13 cellular contexts compared by ENCODE assay signal in genomic region chr9:89970701-89971100, GRCh38.
"Had no signal": no experiment of that assay in that cellular context is flagged by ENCODE, and none has a peak within 500 bp of the region (broad histone marks: within the 10 kb centered on the region; RNA-seq: fewer than 3 reads in every experiment).

No MANE protein-coding gene starts in this region.

- H3K27ac ChIP-seq: esophagus muscularis mucosa, foreskin keratinocyte, gastroesophageal sphincter, heart left ventricle, left lung, lower lobe of right lung had no signal

- H3K36me3 ChIP-seq: esophagus muscularis mucosa, gastroesophageal sphincter, heart left ventricle, left lung, lower lobe of right lung had no signal

- H3K27me3 ChIP-seq: esophagus muscularis mucosa, foreskin keratinocyte, gastroesophageal sphincter, heart left ventricle, left lung had no signal

- DNase-seq: cortex of kidney; effector CD4-positive, alpha-beta T cell; effector memory CD4-positive, alpha-beta T cell; foreskin keratinocyte; heart left ventricle; hippocampal formation; left cardiac atrium; left ventricle myocardium superior had no signal

- H3K4me1 ChIP-seq: foreskin keratinocyte, heart left ventricle, left lung had no signal

- H3K4me3 ChIP-seq: esophagus muscularis mucosa, gastroesophageal sphincter, heart left ventricle, left lung, lower lobe of right lung, mucosa of descending colon had no signal

- ATAC-seq: foreskin keratinocyte, gastroesophageal sphincter, heart left ventricle, left cardiac atrium, left ventricle myocardium superior had no signal

- H3K9me3 ChIP-seq: esophagus muscularis mucosa, gastroesophageal sphincter, heart left ventricle, left lung, lower lobe of right lung, mucosa of descending colon had no signal
